In genomic region chr1:55081188-55081904, GRCh38 we compare ENCODE assay signal across 12 cellular contexts. TPM values are rescaled to one million over a fixed set of nuclear protein-coding genes. Genes with fewer than 3 reads are reported as not detected.
A peak's percentile ranks its signal among the peaks of the same experiment; 100 is the strongest.
DNase-seq lines count a peak whose midpoint lies in the region; ATAC-seq and TF ChIP-seq lines count a peak whose summit lies in the region.
"Had no signal": no experiment of that assay in that cellular context is flagged by ENCODE, and none has a peak within 500 bp of the region (broad histone marks: within the 10 kb centered on the region; RNA-seq: fewer than 3 reads in every experiment).

No MANE protein-coding gene starts in this region.

- peak overlapping the region; percentile 52 for H3K27ac Mint-ChIP-seq in stimulated activated effector memory CD8-positive, alpha-beta T cell treated with anti-CD3 and anti-CD28 coated beads, Interleukin-12 subunit alpha, Interleukin-12 subunit beta, amount 100 ng/mL, for 72 hours

- H3K9me3 ChIP-seq in left ventricle myocardium inferior (replicated peaks): no peaks in the 10 kb centered on the region
- no peaks in the 10 kb centered on the region for H3K9me3 ChIP-seq in adipocyte (ENCODE audit: control insufficient read depth, low read length)

- no peaks in the 10 kb centered on the region for H3K9me3 Mint-ChIP-seq in stimulated activated effector memory CD8-positive, alpha-beta T cell treated with anti-CD3 and anti-CD28 coated beads, Interleukin-12 subunit alpha, Interleukin-12 subunit beta, amount 100 ng/mL, for 72 hours

- DNase-seq in Right ventricle myocardium inferior (ENCODE audit: missing footprints) (no peak), left ventricle myocardium inferior (no peak), adipocyte (ENCODE audit: low read depth) (peak; percentile 64), glomerular endothelial cell (ENCODE audit: extremely low read depth, low read depth, low spot score) (peak; percentile 16), anterior cingulate cortex (lab: John Stamatoyannopoulos, UW) (no peak), D341Med (ENCODE audit: low spot score) (no peak)
- DNase-seq in stimulated activated effector memory CD8-positive, alpha-beta T cell treated with anti-CD3 and anti-CD28 coated beads, Interleukin-12 subunit alpha, Interleukin-12 subunit beta, amount 100 ng/mL, for 72 hours (ENCODE audit: low spot score in 2 of 2): no peak
- DNase-seq: activated CD8-positive, alpha-beta memory T cell treated with anti-CD3 and anti-CD28 coated beads, Interleukin-2, amount 50 U/mL, for 4 hours; NCI-H1105; stimulated activated CD4-positive, alpha-beta T cell treated with anti-CD3 and anti-CD28 coated beads, Interleukin-4, amount 100 ng/mL, for 1 hour; substantia nigra had no signal

- H3K4me3 Mint-ChIP-seq in stimulated activated effector memory CD8-positive, alpha-beta T cell treated with anti-CD3 and anti-CD28 coated beads, Interleukin-12 subunit alpha, Interleukin-12 subunit beta, amount 100 ng/mL, for 72 hours: no peak overlapping the region

- no peak overlapping the region for H3K4me3 ChIP-seq in left ventricle myocardium inferior
- no peak overlapping the region for H3K4me3 ChIP-seq in adipocyte (ENCODE audit: low read length)

- peaks cover 15% of the 10 kb centered on the region for H3K4me1 ChIP-seq in left ventricle myocardium inferior
- peaks cover 10% of the 10 kb centered on the region for H3K4me1 ChIP-seq in adipocyte (ENCODE audit: control insufficient read depth, insufficient read depth, low read length)

- H3K27me3 ChIP-seq in left ventricle myocardium inferior (ENCODE audit: low read depth) (no peaks in the 10 kb centered on the region), adipocyte (replicated peaks; ENCODE audit: control insufficient read depth, insufficient read depth, low read length) (no peaks in the 10 kb centered on the region)

- peaks cover 100% of the 10 kb centered on the region for H3K36me3 Mint-ChIP-seq in stimulated activated effector memory CD8-positive, alpha-beta T cell treated with anti-CD3 and anti-CD28 coated beads, Interleukin-12 subunit alpha, Interleukin-12 subunit beta, amount 100 ng/mL, for 72 hours

- H3K36me3 ChIP-seq in left ventricle myocardium inferior (peaks cover 98% of the 10 kb centered on the region), adipocyte (ENCODE audit: control insufficient read depth, insufficient read depth, low read length, severe bottlenecking) (peaks cover 100% of the 10 kb centered on the region)

- no peak overlapping the region for H3K9ac ChIP-seq in adipocyte (ENCODE audit: low read length)

- ATAC-seq in Right ventricle myocardium inferior (peak; percentile 20), GM18870 (IDR thresholded peaks at IDR 0.05; ENCODE audit: unreplicated experiment) (no peak)
- no peak for ATAC-seq in stimulated activated effector memory CD8-positive, alpha-beta T cell treated with anti-CD3 and anti-CD28 coated beads, Interleukin-12 subunit alpha, Interleukin-12 subunit beta, amount 100 ng/mL, for 72 hours

- intact Hi-C loops in Right ventricle myocardium inferior (cut with DNase I) (no loop called here), left ventricle myocardium inferior (cut with micrococcal nuclease) (no loop called here)

- H3K27ac ChIP-seq in left ventricle myocardium inferior (replicated peaks): no peak overlapping the region

- H3K4me1 Mint-ChIP-seq in stimulated activated effector memory CD8-positive, alpha-beta T cell treated with anti-CD3 and anti-CD28 coated beads, Interleukin-12 subunit alpha, Interleukin-12 subunit beta, amount 100 ng/mL, for 72 hours: no peaks in the 10 kb centered on the region

- TF ChIP-seq CTCF in left ventricle myocardium inferior (IDR thresholded peaks at IDR 0.05; ENCODE audit: borderline replicate concordance): no peak

RNA-seq across cellular contexts. Expression of gene PCSK9, which starts 42.0 kb away (rescaled TPM):
- not detected for total RNA-seq in Right ventricle myocardium inferior
- total RNA-seq in left ventricle myocardium inferior: not detected
- total RNA-seq in glomerular endothelial cell: 0.97 and 2.6 TPM in 2 replicates

Comparison
In these comparisons a context has a peak if more than half of its experiments do, and no peak if none do; other contexts are left out.
1. DNase-seq: peak in adipocyte (single experiment) and glomerular endothelial cell (single experiment); none in Right ventricle myocardium inferior (single experiment), left ventricle myocardium inferior (single experiment), stimulated activated effector memory CD8-positive, alpha-beta T cell treated with anti-CD3 and anti-CD28 coated beads, Interleukin-12 subunit alpha, Interleukin-12 subunit beta, amount 100 ng/mL, for 72 hours (0 of 2), anterior cingulate cortex (0 of 58) and D341Med (single experiment).